In the genomic region with DNA sequence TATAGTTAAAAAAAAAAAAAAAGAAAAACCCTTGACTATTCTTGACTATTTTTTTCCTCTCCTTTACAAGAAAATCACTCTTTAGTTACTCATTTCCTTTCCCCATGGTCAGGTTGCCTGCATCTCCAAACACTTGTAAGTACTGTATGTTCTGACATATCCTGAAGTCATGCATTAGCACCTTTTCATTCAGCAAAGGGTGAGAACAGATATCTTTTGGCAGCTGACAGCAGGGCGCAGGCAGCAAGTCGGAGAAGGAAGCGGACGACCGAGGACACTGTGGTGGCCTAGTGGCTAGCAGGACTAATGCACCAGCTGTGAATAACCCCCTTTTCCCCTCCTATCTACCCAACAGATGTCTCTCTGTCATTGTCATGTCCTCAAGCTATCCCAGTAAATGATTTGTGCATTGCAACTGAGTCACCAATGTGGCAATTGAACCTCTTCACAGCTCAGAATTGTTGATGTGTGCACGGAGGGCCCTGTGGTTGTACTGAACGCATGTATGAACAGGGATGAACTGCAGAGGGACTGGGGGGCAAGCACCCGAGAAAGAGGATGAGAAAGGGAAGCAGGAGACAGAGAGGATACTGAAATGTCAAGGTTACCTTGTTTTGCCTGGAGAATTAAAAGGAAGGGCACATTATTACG, we compare ENCODE assay signal across 16 cellular contexts.
DNase-seq lines count a peak whose midpoint lies in the region; ATAC-seq and TF ChIP-seq lines count a peak whose summit lies in the region.
"Had no signal": no experiment of that assay in that cellular context is flagged by ENCODE, and none has a peak within 500 bp of the region (broad histone marks: within the 10 kb centered on the region; RNA-seq: fewer than 3 reads in every experiment).

No MANE protein-coding gene starts in this region.

- peaks cover 13% of the 10 kb centered on the region; the same call in 2 of the 3 replicates for H3K4me1 Mint-ChIP-seq in GM23338
- H3K4me1 Mint-ChIP-seq: B cell had no signal

- peak; percentile 27 for DNase-seq in GM23338 (ENCODE audit: low spot score)
- peak; percentile 65 to 77 for DNase-seq in SHP77 (lab: John Stamatoyannopoulos, UW)
- peak; percentile 59 for DNase-seq in epithelial cell of proximal tubule (ENCODE audit: low read depth)
- peak; percentile 50 for DNase-seq in myocyte (ENCODE audit: low read depth)
- no peak for DNase-seq in activated CD4-positive, alpha-beta T cell treated with anti-CD3 and anti-CD28 coated beads, Interleukin-2, amount 50 U/mL, for 4 hours
- no peak for DNase-seq in AG08396 (ENCODE audit: low spot score)
- DNase-seq in GM13977 (ENCODE audit: low spot score), result no peak
- DNase-seq in stimulated activated CD4-positive, alpha-beta T cell treated with anti-CD3 and anti-CD28 coated beads, Interleukin-2, amount 100 ng/mL, for 24 hours, result no peak
- DNase-seq: activated naive CD4-positive, alpha-beta T cell treated with anti-CD3 and anti-CD28 coated beads for 36 hours; DMS79; esophagus squamous epithelium; NCI-H187; NCI-H69; stimulated activated naive CD8-positive, alpha-beta T cell treated with anti-CD3 and anti-CD28 coated beads, Interleukin-15, Interleukin-2, amounts not matched to agents 100 U/mL and 50 U/mL, for 24 hours had no signal

- no peaks in the 10 kb centered on the region for H3K27me3 Mint-ChIP-seq in GM23338 (ENCODE audit: insufficient read depth, low read depth, poor library complexity)
- H3K27me3 Mint-ChIP-seq: B cell had no signal

- peaks cover 4% of the 10 kb centered on the region; the same call in 1 of the 3 replicates for H3K9me3 Mint-ChIP-seq in GM23338

- H3K27ac ChIP-seq in GM23338 (ENCODE audit: low read depth), result no peak overlapping the region
- H3K27ac ChIP-seq: esophagus squamous epithelium, KMS-11 had no signal

- H3K36me3 Mint-ChIP-seq in GM23338 (ENCODE audit: low read depth), result no peaks in the 10 kb centered on the region

- no peaks in the 10 kb centered on the region for H3K36me3 ChIP-seq in GM23338 (ENCODE audit: insufficient read depth)
- H3K36me3 ChIP-seq: esophagus squamous epithelium had no signal

- no peaks in the 10 kb centered on the region for H3F3A ChIP-seq in GM23338 (replicated peaks; ENCODE audit: low read depth)

- peak overlapping the region; percentile 43; the same call in 1 of the 2 replicates for H2AFZ ChIP-seq in GM23338

- no peak for TF ChIP-seq CTCF in GM23338 (conservative IDR thresholded peaks at IDR 0.05; ENCODE audit: low read depth in 2 of 2)
- TF ChIP-seq CTCF in epithelial cell of proximal tubule (conservative IDR thresholded peaks at IDR 0.05; ENCODE audit: low read depth, low read length), result no peak
- TF ChIP-seq CTCF in GM13977 (IDR thresholded peaks at IDR 0.05; ENCODE audit: extremely low read depth, insufficient read depth, missing control alignments), result no peak

- no peak overlapping the region for H3K4me3 ChIP-seq in GM23338
- no peak overlapping the region for H3K4me3 ChIP-seq in epithelial cell of proximal tubule (ENCODE audit: low read depth, low read length)
- H3K4me3 ChIP-seq: esophagus squamous epithelium had no signal

- H3K79me2 ChIP-seq in GM23338 (replicated peaks; ENCODE audit: insufficient read depth), result no peaks in the 10 kb centered on the region

- peak; percentile 82 for ATAC-seq in GM23338
- ATAC-seq: stimulated activated naive CD8-positive, alpha-beta T cell treated with anti-CD3 and anti-CD28 coated beads, Interleukin-15, Interleukin-2, amounts not matched to agents 100 U/mL and 50 U/mL, for 24 hours had no signal

- H3K9me2 ChIP-seq in GM23338 (ENCODE audit: insufficient read depth), result no peaks in the 10 kb centered on the region

- H3K4me1 ChIP-seq in GM23338 (ENCODE audit: insufficient read depth), result 0 out of 2 replicates have a peak, but pooled peaks cover 5% of the 10 kb centered on the region
- H3K4me1 ChIP-seq: esophagus squamous epithelium had no signal

- H3K4me2 ChIP-seq in GM23338, result no peak overlapping the region
- H3K4me2 ChIP-seq: KMS-11 had no signal

- H3K27me3 ChIP-seq in GM23338 (ENCODE audit: insufficient read depth), result no peaks in the 10 kb centered on the region
- H3K27me3 ChIP-seq: esophagus squamous epithelium had no signal

- H3K4me3 Mint-ChIP-seq in GM23338, result no peak overlapping the region
- H3K4me3 Mint-ChIP-seq: activated naive CD4-positive, alpha-beta T cell treated with anti-CD3 and anti-CD28 coated beads for 36 hours; B cell had no signal

- in situ Hi-C loops in GM13977 (cut with MboI; ENCODE audit: low pct_unique_long_range_greater_than_20kb, low sequenced_read_pairs, unreplicated experiment), result no loop called here

- no peak overlapping the region for H3K27ac Mint-ChIP-seq in GM23338
- H3K27ac Mint-ChIP-seq: activated naive CD4-positive, alpha-beta T cell treated with anti-CD3 and anti-CD28 coated beads for 36 hours; B cell had no signal

- H4K20me1 ChIP-seq in GM23338 (replicated peaks; ENCODE audit: insufficient read depth), result no peaks in the 10 kb centered on the region

TF ChIP-seq in GM23338, 12 proteins besides CTCF, POLR2A, EP300 and RAD21 (continues in another document):
- TF ChIP-seq ZNF331 (CRISPR knock-in tag; IDR thresholded peaks at IDR 0.05; ENCODE audit: low read depth) (no peak), CREB1 (CRISPR knock-in tag; IDR thresholded peaks at IDR 0.05; ENCODE audit: low read depth) (no peak), ZNF114 (CRISPR knock-in tag; IDR thresholded peaks at IDR 0.05) (no peak), EZH2phosphoT487 (IDR thresholded peaks at IDR 0.05; ENCODE audit: unreplicated experiment) (no peak), STAT1 (IDR thresholded peaks at IDR 0.05; ENCODE audit: unreplicated experiment) (no peak), NANOG (IDR thresholded peaks at IDR 0.05; ENCODE audit: borderline replicate concordance) (no peak), JUNB (IDR thresholded peaks at IDR 0.05; ENCODE audit: unreplicated experiment) (no peak)
- TF ChIP-seq, protein P1, sequence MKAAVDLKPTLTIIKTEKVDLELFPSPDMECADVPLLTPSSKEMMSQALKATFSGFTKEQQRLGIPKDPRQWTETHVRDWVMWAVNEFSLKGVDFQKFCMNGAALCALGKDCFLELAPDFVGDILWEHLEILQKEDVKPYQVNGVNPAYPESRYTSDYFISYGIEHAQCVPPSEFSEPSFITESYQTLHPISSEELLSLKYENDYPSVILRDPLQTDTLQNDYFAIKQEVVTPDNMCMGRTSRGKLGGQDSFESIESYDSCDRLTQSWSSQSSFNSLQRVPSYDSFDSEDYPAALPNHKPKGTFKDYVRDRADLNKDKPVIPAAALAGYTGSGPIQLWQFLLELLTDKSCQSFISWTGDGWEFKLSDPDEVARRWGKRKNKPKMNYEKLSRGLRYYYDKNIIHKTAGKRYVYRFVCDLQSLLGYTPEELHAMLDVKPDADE (IDR thresholded peaks at IDR 0.05), result no peak

Comparison
In these comparisons a context has a peak if more than half of its experiments do, and no peak if none do; other contexts are left out.
1. DNase-seq: peak in GM23338 (single experiment), SHP77 (2 of 2), epithelial cell of proximal tubule (single experiment) and myocyte (single experiment); none in activated CD4-positive, alpha-beta T cell treated with anti-CD3 and anti-CD28 coated beads, Interleukin-2, amount 50 U/mL, for 4 hours (0 of 2), AG08396 (single experiment), GM13977 (single experiment) and stimulated activated CD4-positive, alpha-beta T cell treated with anti-CD3 and anti-CD28 coated beads, Interleukin-2, amount 100 ng/mL, for 24 hours (0 of 2).